38 cellular contexts compared by ENCODE assay signal in the genomic region with DNA sequence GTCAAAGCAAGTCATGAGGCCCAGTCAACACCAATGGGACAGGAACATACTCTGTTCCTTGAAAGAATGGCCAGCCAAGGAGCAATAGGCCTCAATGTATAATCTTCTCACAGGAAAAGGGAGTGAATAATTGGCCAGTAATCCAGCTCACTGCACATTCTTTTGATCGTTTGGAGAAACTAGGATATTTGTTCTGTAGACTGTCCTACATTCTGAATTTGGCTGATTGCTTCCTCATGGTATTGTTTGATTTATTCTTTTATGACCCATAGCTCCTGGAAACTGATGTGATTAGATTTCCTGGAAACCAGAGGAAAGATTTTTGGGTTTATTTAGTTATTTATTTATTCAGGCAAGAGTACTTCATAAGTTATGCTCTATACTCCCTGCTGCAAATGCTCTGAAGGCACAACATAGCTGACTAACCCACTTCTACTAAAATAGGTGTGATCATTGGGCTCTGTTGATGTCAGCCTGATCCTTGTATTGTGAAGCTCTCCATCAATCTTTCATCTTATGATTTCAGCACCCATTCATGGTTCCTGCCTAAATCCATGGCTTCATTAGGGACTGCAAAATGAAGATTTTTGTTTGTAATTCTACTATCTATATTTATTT.
DNase-seq lines count a peak whose midpoint lies in the region; ATAC-seq and TF ChIP-seq lines count a peak whose summit lies in the region.
"Had no signal": no experiment of that assay in that cellular context is flagged by ENCODE, and none has a peak within 500 bp of the region (broad histone marks: within the 10 kb centered on the region; RNA-seq: fewer than 3 reads in every experiment).

No MANE protein-coding gene starts in this region.

- H3K4me2 ChIP-seq in fibroblast of lung (ENCODE audit: extremely low read depth, insufficient read depth, low read length), result no peak overlapping the region
- H3K4me2 ChIP-seq: hepatocyte, KMS-11, PC-9, smooth muscle cell had no signal

- H3K4me1 ChIP-seq in adipocyte (ENCODE audit: control insufficient read depth, insufficient read depth, low read length) (peaks cover 23% of the 10 kb centered on the region), fibroblast of lung (ENCODE audit: control insufficient read depth, extremely low read depth, insufficient read depth, low read length) (peaks cover 2% of the 10 kb centered on the region), mucosa of descending colon (ENCODE audit: low read depth) (peaks cover 25% of the 10 kb centered on the region), ascending aorta (no peaks in the 10 kb centered on the region)
- H3K4me1 ChIP-seq: adrenal gland, breast epithelium, gastrocnemius medialis had no signal

- H3K9me3 ChIP-seq in adipocyte (ENCODE audit: control insufficient read depth, low read length) (no peaks in the 10 kb centered on the region), fibroblast of lung (ENCODE audit: control insufficient read depth, insufficient read depth, low read depth, low read length) (no peaks in the 10 kb centered on the region), mucosa of descending colon (no peaks in the 10 kb centered on the region), ascending aorta (no peaks in the 10 kb centered on the region)
- H3K9me3 ChIP-seq: adrenal gland, breast epithelium, gastrocnemius medialis, ovary, testis had no signal

- H4K20me1 ChIP-seq in fibroblast of lung (ENCODE audit: control insufficient read depth, extremely low read depth, insufficient read depth, low read length), result no peaks in the 10 kb centered on the region

- H3K79me2 ChIP-seq in fibroblast of lung (ENCODE audit: control insufficient read depth, insufficient read depth, low read length), result no peaks in the 10 kb centered on the region
- H3K79me2 ChIP-seq: hepatocyte had no signal

- DNase-seq in AG10803 (ENCODE audit: low read depth), result peak; percentile 19
- peak; percentile 28 for DNase-seq in adipocyte (ENCODE audit: low read depth)
- DNase-seq in fibroblast of lung (ENCODE audit: low read depth in 2 of 2), result peak; percentile 36 to 39
- DNase-seq in mucosa of descending colon, result no peak
- no peak for DNase-seq in ascending aorta (ENCODE audit: low spot score in 2 of 2)
- DNase-seq in stimulated activated CD4-positive, alpha-beta T cell treated with anti-CD3 and anti-CD28 coated beads, Interleukin-1b, Interleukin-23, amount 100 ng/mL, for 48 hours, result no peak
- no peak for DNase-seq in NCI-H1436 treated with DMSO at 0.1 percent for 48 hours (lab: John Stamatoyannopoulos, UW)
- DNase-seq: activated CD4-positive, alpha-beta memory T cell treated with anti-CD3 and anti-CD28 coated beads, Interleukin-2, amount 10 ng/mL, durations not matched to agents 7 days and 5 days; activated CD4-positive, alpha-beta T cell treated with anti-CD3 and anti-CD28 coated beads for 1 hour; activated CD8-positive, alpha-beta memory T cell treated with anti-CD3 and anti-CD28 coated beads, Interleukin-2, amount 50 U/mL, for 4 hours; activated naive CD4-positive, alpha-beta T cell treated with anti-CD3 and anti-CD28 coated beads for 36 hours; adrenal gland; AML-193; CD4-positive, CD25-positive, alpha-beta regulatory T cell; DND-41; effector CD8-positive, alpha-beta T cell; gastrocnemius medialis; NCI-H1417 treated with DMSO at 0.1 percent for 48 hours; NCI-H2081; NCI-H226; NCI-H526 treated with DMSO at 0.1 percent for 48 hours; NK-92 treated with Interleukin-12 subunit alpha and Interleukin-12 subunit beta, amount 100 ng/mL, for 24 hours; ovary; PC-9; Right ventricle myocardium superior; stimulated activated CD4-positive, alpha-beta T cell treated with anti-CD3 and anti-CD28 coated beads, Interleukin-2, amount 100 ng/mL, for 24 hours; T-helper 2 cell; testis had no signal

- H3K9ac ChIP-seq in adipocyte (ENCODE audit: low read length) (no peak overlapping the region), fibroblast of lung (ENCODE audit: insufficient read depth, low read length) (no peak overlapping the region)
- H3K9ac ChIP-seq: KMS-11 had no signal

- H3K27ac ChIP-seq in fibroblast of lung (ENCODE audit: insufficient read depth, low read length), result no peak overlapping the region
- no peak overlapping the region for H3K27ac ChIP-seq in ascending aorta
- H3K27ac ChIP-seq: adrenal gland, breast epithelium, epithelial cell of prostate, gastrocnemius medialis, hepatocyte, HL-60, KMS-11, ovary, PC-9, testis had no signal

- ATAC-seq in mucosa of descending colon (peak; percentile 71), GM18867 (IDR thresholded peaks at IDR 0.05; ENCODE audit: unreplicated experiment) (no peak)
- ATAC-seq: gastrocnemius medialis; natural killer cell treated with Interleukin-12 subunit alpha and Interleukin-12 subunit beta and Interleukin-15 and Interleukin-18, amount 100 ng/mL, for 72 hours; SK-N-SH treated with all-trans-retinoic acid at 6 μM for 48 hours had no signal

- no peak overlapping the region for H3K4me3 ChIP-seq in AG10803 (ENCODE audit: low read length)
- H3K4me3 ChIP-seq in adipocyte (ENCODE audit: low read length), result no peak overlapping the region
- H3K4me3 ChIP-seq in fibroblast of lung (replicated peaks in 1 of 4; ENCODE audit: control extremely low read depth in 1 of 4, insufficient read depth in 1 of 4, low read depth in 3 of 4, low read length in 4 of 4), result no peak overlapping the region
- H3K4me3 ChIP-seq in mucosa of descending colon, result no peak overlapping the region
- no peak overlapping the region for H3K4me3 ChIP-seq in ascending aorta
- H3K4me3 ChIP-seq: adrenal gland, breast epithelium, gastrocnemius medialis, hepatocyte, lung, ovary, PC-9, smooth muscle cell, testis had no signal

- no peak overlapping the region for H2AFZ ChIP-seq in fibroblast of lung (ENCODE audit: low read length)
- H2AFZ ChIP-seq: hepatocyte, PC-9 had no signal

- H3K27me3 ChIP-seq in adipocyte (replicated peaks; ENCODE audit: control insufficient read depth, insufficient read depth, low read length), result no peaks in the 10 kb centered on the region
- H3K27me3 ChIP-seq in fibroblast of lung (ENCODE audit: control insufficient read depth, insufficient read depth, low read length), result no peaks in the 10 kb centered on the region
- H3K27me3 ChIP-seq in ascending aorta, result no peaks in the 10 kb centered on the region
- H3K27me3 ChIP-seq: adrenal gland, breast epithelium, gastrocnemius medialis, hepatocyte, ovary, testis had no signal

- intact Hi-C loops in mucosa of descending colon (cut with DNase I, micrococcal nuclease), result loop anchor here in 1 of 2 donors (10.0 kb wide), 2 partner anchors 55 to 455 kb away; no protein-coding TSS in a partner anchor
- intact Hi-C loops in ascending aorta (cut with DNase I), result no loop called here

- no peaks in the 10 kb centered on the region for H3K36me3 ChIP-seq in adipocyte (ENCODE audit: control insufficient read depth, insufficient read depth, low read length, severe bottlenecking)
- no peaks in the 10 kb centered on the region for H3K36me3 ChIP-seq in fibroblast of lung (ENCODE audit: control insufficient read depth, insufficient read depth, low read length)
- H3K36me3 ChIP-seq in mucosa of descending colon (ENCODE audit: low read depth), result no peaks in the 10 kb centered on the region
- no peaks in the 10 kb centered on the region for H3K36me3 ChIP-seq in ascending aorta
- H3K36me3 ChIP-seq: adrenal gland, breast epithelium, gastrocnemius medialis, ovary had no signal

- TF ChIP-seq CTCF in AG10803 (conservative IDR thresholded peaks at IDR 0.05; ENCODE audit: low read length), result no peak
- no peak for TF ChIP-seq CTCF in fibroblast of lung (conservative IDR thresholded peaks at IDR 0.05 in 1 of 2, IDR thresholded peaks at IDR 0.05 in 1 of 2; ENCODE audit: low read depth in 1 of 2, low read length in 2 of 2)
- TF ChIP-seq CTCF in mucosa of descending colon (IDR thresholded peaks at IDR 0.05), result no peak
- TF ChIP-seq CTCF in ascending aorta (IDR thresholded peaks at IDR 0.05), result no peak

Comparison
In these comparisons a context has a peak if more than half of its experiments do, and no peak if none do; other contexts are left out.
1. DNase-seq: peak in AG10803 (single experiment), adipocyte (single experiment) and fibroblast of lung (2 of 2); none in mucosa of descending colon (0 of 3), ascending aorta (0 of 2), stimulated activated CD4-positive, alpha-beta T cell treated with anti-CD3 and anti-CD28 coated beads, Interleukin-1b, Interleukin-23, amount 100 ng/mL, for 48 hours (single experiment) and NCI-H1436 treated with DMSO at 0.1 percent for 48 hours (single experiment).